11 cellular contexts compared by ENCODE assay signal in genomic region chr3:150736903-150737832, GRCh38. TPM values are rescaled to one million over a fixed set of nuclear protein-coding genes. Genes with fewer than 3 reads are reported as not detected.
DNase-seq lines count a peak whose midpoint lies in the region; ATAC-seq and TF ChIP-seq lines count a peak whose summit lies in the region.
"Had no signal": no experiment of that assay in that cellular context is flagged by ENCODE, and none has a peak within 500 bp of the region (broad histone marks: within the 10 kb centered on the region; RNA-seq: fewer than 3 reads in every experiment).

No MANE protein-coding gene starts in this region.

- H3K4me3 Mint-ChIP-seq in activated naive CD4-positive, alpha-beta T cell treated with anti-CD3 and anti-CD28 coated beads for 36 hours = no peak overlapping the region
- no peak overlapping the region for H3K4me3 Mint-ChIP-seq in activated naive CD4-positive, alpha-beta T cell treated with anti-CD3 and anti-CD28 coated beads, Interleukin-2, amount 10 ng/mL, durations not matched to agents 7 days and 5 days
- H3K4me3 Mint-ChIP-seq in T-helper 17 cell = no peak overlapping the region
- peak overlapping the region; percentile 21 to 72 for H3K4me3 Mint-ChIP-seq in stimulated activated naive CD8-positive, alpha-beta T cell treated with anti-CD3 and anti-CD28 coated beads, Interleukin-15, amount 100 ng/mL, for 72 hours
- no peak overlapping the region for H3K4me3 Mint-ChIP-seq in chondrocyte (ENCODE audit: unreplicated experiment)

- CTCF ChIA-PET in activated naive CD4-positive, alpha-beta T cell treated with anti-CD3 and anti-CD28 coated beads for 36 hours (lab: Charles Lee) = interaction anchor here (1.0 to 2.3 kb wide), 6 partner anchors 13 to 50 kb away, joined by 3 to 15 read pairs (median 10); no protein-coding TSS in a partner anchor
- CTCF ChIA-PET in activated naive CD4-positive, alpha-beta T cell treated with anti-CD3 and anti-CD28 coated beads, Interleukin-2, amount 10 ng/mL, durations not matched to agents 7 days and 5 days (lab: Charles Lee) = interaction anchor here (1.0 to 1.2 kb wide), 2 partner anchors 16 to 28 kb away, joined by 3 read pairs; no protein-coding TSS in a partner anchor

- ATAC-seq in T-helper 17 cell = peak; percentile 50
- ATAC-seq in stimulated activated naive CD8-positive, alpha-beta T cell treated with anti-CD3 and anti-CD28 coated beads, Interleukin-15, amount 100 ng/mL, for 72 hours = no peak

- no peaks in the 10 kb centered on the region for H3K27me3 Mint-ChIP-seq in activated naive CD4-positive, alpha-beta T cell treated with anti-CD3 and anti-CD28 coated beads for 36 hours (ENCODE audit: low read depth)
- H3K27me3 Mint-ChIP-seq in activated naive CD4-positive, alpha-beta T cell treated with anti-CD3 and anti-CD28 coated beads, Interleukin-2, amount 10 ng/mL, durations not matched to agents 7 days and 5 days = no peaks in the 10 kb centered on the region
- H3K27me3 Mint-ChIP-seq in T-helper 17 cell = no peaks in the 10 kb centered on the region
- no peaks in the 10 kb centered on the region for H3K27me3 Mint-ChIP-seq in stimulated activated naive CD8-positive, alpha-beta T cell treated with anti-CD3 and anti-CD28 coated beads, Interleukin-15, amount 100 ng/mL, for 72 hours
- H3K27me3 Mint-ChIP-seq in chondrocyte (ENCODE audit: low read depth) = no peaks in the 10 kb centered on the region

- no peak overlapping the region for H3K4me3 ChIP-seq in fibroblast of villous mesenchyme (ENCODE audit: low read depth, low read length)
- H3K4me3 ChIP-seq: suprapubic skin had no signal

- H3K9me3 Mint-ChIP-seq in activated naive CD4-positive, alpha-beta T cell treated with anti-CD3 and anti-CD28 coated beads for 36 hours = no peaks in the 10 kb centered on the region
- no peaks in the 10 kb centered on the region for H3K9me3 Mint-ChIP-seq in activated naive CD4-positive, alpha-beta T cell treated with anti-CD3 and anti-CD28 coated beads, Interleukin-2, amount 10 ng/mL, durations not matched to agents 7 days and 5 days
- no peaks in the 10 kb centered on the region for H3K9me3 Mint-ChIP-seq in stimulated activated naive CD8-positive, alpha-beta T cell treated with anti-CD3 and anti-CD28 coated beads, Interleukin-15, amount 100 ng/mL, for 72 hours
- H3K9me3 Mint-ChIP-seq in chondrocyte (ENCODE audit: low read depth) = no peaks in the 10 kb centered on the region

- H3K9me3 ChIP-seq in T-helper 17 cell (ENCODE audit: control insufficient read depth, low read length, poor library complexity, severe bottlenecking) = no peaks in the 10 kb centered on the region
- H3K9me3 ChIP-seq: suprapubic skin had no signal

- H3K36me3 Mint-ChIP-seq in activated naive CD4-positive, alpha-beta T cell treated with anti-CD3 and anti-CD28 coated beads for 36 hours (ENCODE audit: low read depth) = peaks cover 19% of the 10 kb centered on the region
- peaks cover 18% of the 10 kb centered on the region for H3K36me3 Mint-ChIP-seq in activated naive CD4-positive, alpha-beta T cell treated with anti-CD3 and anti-CD28 coated beads, Interleukin-2, amount 10 ng/mL, durations not matched to agents 7 days and 5 days
- H3K36me3 Mint-ChIP-seq in T-helper 17 cell (ENCODE audit: low read depth) (peaks cover 6% of the 10 kb centered on the region), chondrocyte (ENCODE audit: low read depth) (peaks cover 8% of the 10 kb centered on the region)

- peak overlapping the region; percentile 99 for H3K27ac Mint-ChIP-seq in activated naive CD4-positive, alpha-beta T cell treated with anti-CD3 and anti-CD28 coated beads for 36 hours
- no peak overlapping the region for H3K27ac Mint-ChIP-seq in activated naive CD4-positive, alpha-beta T cell treated with anti-CD3 and anti-CD28 coated beads, Interleukin-2, amount 10 ng/mL, durations not matched to agents 7 days and 5 days
- H3K27ac Mint-ChIP-seq in T-helper 17 cell = peak overlapping the region; percentile 81
- H3K27ac Mint-ChIP-seq in stimulated activated naive CD8-positive, alpha-beta T cell treated with anti-CD3 and anti-CD28 coated beads, Interleukin-15, amount 100 ng/mL, for 72 hours = peak overlapping the region; percentile 77 to 90
- no peak overlapping the region for H3K27ac Mint-ChIP-seq in chondrocyte (ENCODE audit: unreplicated experiment)

- intact Hi-C loops in activated naive CD4-positive, alpha-beta T cell treated with anti-CD3 and anti-CD28 coated beads for 36 hours (cut with micrococcal nuclease) = loop anchor here (5.0 kb wide), 2 partner anchors 350 to 1460 kb away; partner anchors contain the start of gene MED12L

- TF ChIP-seq CTCF in fibroblast of villous mesenchyme (IDR thresholded peaks at IDR 0.05; ENCODE audit: insufficient read depth, low read depth, low read length) (no peak), chondrocyte (IDR thresholded peaks at IDR 0.05) (no peak)

- peaks cover 69% of the 10 kb centered on the region for H3K4me1 Mint-ChIP-seq in activated naive CD4-positive, alpha-beta T cell treated with anti-CD3 and anti-CD28 coated beads for 36 hours (ENCODE audit: low read depth)
- H3K4me1 Mint-ChIP-seq in activated naive CD4-positive, alpha-beta T cell treated with anti-CD3 and anti-CD28 coated beads, Interleukin-2, amount 10 ng/mL, durations not matched to agents 7 days and 5 days = peaks cover 52% of the 10 kb centered on the region
- H3K4me1 Mint-ChIP-seq in T-helper 17 cell (peaks cover 29% of the 10 kb centered on the region), chondrocyte (ENCODE audit: low read depth) (peaks cover 25% of the 10 kb centered on the region)
- H3K4me1 Mint-ChIP-seq in stimulated activated naive CD8-positive, alpha-beta T cell treated with anti-CD3 and anti-CD28 coated beads, Interleukin-15, amount 100 ng/mL, for 72 hours = peaks cover 89% of the 10 kb centered on the region

- peak; percentile 54 for DNase-seq in activated naive CD4-positive, alpha-beta T cell treated with anti-CD3 and anti-CD28 coated beads for 36 hours
- DNase-seq in activated naive CD4-positive, alpha-beta T cell treated with anti-CD3 and anti-CD28 coated beads, Interleukin-2, amount 10 ng/mL, durations not matched to agents 7 days and 5 days = no peak
- DNase-seq in T-helper 17 cell = no peak
- DNase-seq in fibroblast of villous mesenchyme (ENCODE audit: low read depth) = peak; percentile 45
- DNase-seq in stimulated activated naive CD8-positive, alpha-beta T cell treated with anti-CD3 and anti-CD28 coated beads, Interleukin-15, amount 100 ng/mL, for 72 hours = peak in 1 of 2 donors; percentile 23
- DNase-seq in chondrocyte (ENCODE audit: low spot score) = no peak
- DNase-seq in activated CD4-positive, CD25-positive, alpha-beta regulatory T cell treated with anti-CD3 and anti-CD28 coated beads, Interleukin-2, amount 50 U/mL, for 72 hours = no peak
- DNase-seq in midbrain (lab: John Stamatoyannopoulos, UW) = no peak
- DNase-seq: kidney, NCI-H2081 had no signal

RNA-seq across cellular contexts. Expression of gene SIAH2, which starts 25.8 kb away (rescaled TPM):
- 10 to 100 TPM; 67.1 to 68.8 TPM for total RNA-seq in activated naive CD4-positive, alpha-beta T cell treated with anti-CD3 and anti-CD28 coated beads for 36 hours
- total RNA-seq in T-helper 17 cell (10 to 100 TPM; 44.2 to 70.9 TPM), fibroblast of villous mesenchyme (30.2 and 63.8 TPM in 2 replicates), chondrocyte (24.3 to 39.7 TPM (median 39.2 TPM) in 3 replicates)

RNA-seq across cellular contexts. Expression of gene ERICH6, which starts 33.4 kb away (rescaled TPM):
- total RNA-seq in activated naive CD4-positive, alpha-beta T cell treated with anti-CD3 and anti-CD28 coated beads for 36 hours = not detected
- 1 to 10 TPM in 1 of 2 donors, under 1 TPM in 1; 0.92 to 1.6 TPM for total RNA-seq in T-helper 17 cell
- 0.32 and 0.43 TPM in 2 replicates for total RNA-seq in fibroblast of villous mesenchyme
- total RNA-seq in chondrocyte = not detected in 3 replicates

Comparison
In these comparisons a context has a peak if more than half of its experiments do, and no peak if none do; other contexts are left out.
1. DNase-seq: peak in activated naive CD4-positive, alpha-beta T cell treated with anti-CD3 and anti-CD28 coated beads for 36 hours (single experiment) and fibroblast of villous mesenchyme (single experiment); none in activated naive CD4-positive, alpha-beta T cell treated with anti-CD3 and anti-CD28 coated beads, Interleukin-2, amount 10 ng/mL, durations not matched to agents 7 days and 5 days (single experiment), T-helper 17 cell (0 of 3), chondrocyte (single experiment), activated CD4-positive, CD25-positive, alpha-beta regulatory T cell treated with anti-CD3 and anti-CD28 coated beads, Interleukin-2, amount 50 U/mL, for 72 hours (single experiment) and midbrain (single experiment).
2. H3K27ac Mint-ChIP-seq: peak in activated naive CD4-positive, alpha-beta T cell treated with anti-CD3 and anti-CD28 coated beads for 36 hours (single experiment), T-helper 17 cell (single experiment) and stimulated activated naive CD8-positive, alpha-beta T cell treated with anti-CD3 and anti-CD28 coated beads, Interleukin-15, amount 100 ng/mL, for 72 hours (2 of 2); none in activated naive CD4-positive, alpha-beta T cell treated with anti-CD3 and anti-CD28 coated beads, Interleukin-2, amount 10 ng/mL, durations not matched to agents 7 days and 5 days (single experiment) and chondrocyte (single experiment).
3. H3K4me3 Mint-ChIP-seq: peak in stimulated activated naive CD8-positive, alpha-beta T cell treated with anti-CD3 and anti-CD28 coated beads, Interleukin-15, amount 100 ng/mL, for 72 hours (2 of 2); none in activated naive CD4-positive, alpha-beta T cell treated with anti-CD3 and anti-CD28 coated beads for 36 hours (single experiment), activated naive CD4-positive, alpha-beta T cell treated with anti-CD3 and anti-CD28 coated beads, Interleukin-2, amount 10 ng/mL, durations not matched to agents 7 days and 5 days (single experiment), T-helper 17 cell (single experiment) and chondrocyte (single experiment).